24 cellular contexts compared by ENCODE assay signal in the genomic region with DNA sequence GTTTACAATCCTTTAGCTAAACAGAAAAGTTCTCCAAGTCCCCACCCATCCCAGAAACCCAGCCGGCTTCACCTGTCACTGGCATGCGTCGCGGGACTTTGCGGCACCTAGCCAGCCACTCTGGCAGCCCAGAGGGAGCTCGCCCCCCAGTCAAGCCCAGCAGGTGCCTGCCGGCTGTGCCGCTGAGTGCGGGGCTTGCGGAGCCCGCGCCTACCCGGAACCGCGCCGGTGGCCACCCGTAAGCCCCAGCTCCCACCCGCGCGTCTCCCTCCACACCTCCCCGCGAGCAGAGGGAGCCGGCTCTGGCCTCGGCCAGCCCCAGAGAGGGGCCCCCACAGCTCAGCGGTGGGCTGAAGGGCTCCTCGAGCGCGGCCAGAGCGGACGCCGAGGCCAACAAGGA.
"Had no signal": no experiment of that assay in that cellular context is flagged by ENCODE, and none has a peak within 500 bp of the region (broad histone marks: within the 10 kb centered on the region; RNA-seq: fewer than 3 reads in every experiment).

No MANE protein-coding gene starts in this region.

- H3K27me3 ChIP-seq: brain microvascular endothelial cell, dorsolateral prefrontal cortex had no signal

- DNase-seq: activated CD4-positive, alpha-beta memory T cell treated with anti-CD3 and anti-CD28 coated beads, Interleukin-2, amount 10 ng/mL, durations not matched to agents 7 days and 5 days; activated CD4-positive, alpha-beta T cell treated with anti-CD3 and anti-CD28 coated beads for 4 hours; activated CD4-positive, alpha-beta T cell treated with anti-CD3 and anti-CD28 coated beads, Interleukin-2, amount 10 ng/mL, durations not matched to agents 7 days and 5 days; activated CD4-positive, alpha-beta T cell treated with anti-CD3 and anti-CD28 coated beads, Interleukin-2, amount 50 U/mL, for 4 hours; activated CD4-positive, CD25-positive, alpha-beta regulatory T cell; activated CD4-positive, CD25-positive, alpha-beta regulatory T cell treated with anti-CD3 and anti-CD28 coated beads, Interleukin-2, amount 50 U/mL, for 72 hours; activated CD8-positive, alpha-beta memory T cell treated with anti-CD3 and anti-CD28 coated beads, Interleukin-2, amount 50 U/mL, for 48 hours; activated naive CD4-positive, alpha-beta T cell treated with anti-CD3 and anti-CD28 coated beads, Interleukin-2, amount 10 ng/mL, durations not matched to agents 7 days and 5 days; activated T-cell treated with anti-CD3 and anti-CD28 coated beads for 4 hours; activated T-cell treated with anti-CD3 and anti-CD28 coated beads, Interleukin-2, amount 50 U/mL, for 24 hours; activated T-cell treated with anti-CD3 and anti-CD28 coated beads, Interleukin-2, amount 50 U/mL, for 72 hours; amniotic stem cell; anterior cingulate cortex; brain microvascular endothelial cell; dorsolateral prefrontal cortex; effector memory CD4-positive, alpha-beta T cell; endodermal cell; foreskin fibroblast; T-helper 2 cell had no signal

- H3K27ac ChIP-seq: brain microvascular endothelial cell, coronary artery, dorsolateral prefrontal cortex had no signal

- H3K4me1 Mint-ChIP-seq: activated CD4-positive, alpha-beta memory T cell treated with anti-CD3 and anti-CD28 coated beads, Interleukin-2, amount 10 ng/mL, durations not matched to agents 7 days and 5 days; activated CD4-positive, alpha-beta T cell treated with anti-CD3 and anti-CD28 coated beads, Interleukin-2, amount 10 ng/mL, durations not matched to agents 7 days and 5 days; activated naive CD4-positive, alpha-beta T cell treated with anti-CD3 and anti-CD28 coated beads, Interleukin-2, amount 10 ng/mL, durations not matched to agents 7 days and 5 days; central memory CD8-positive, alpha-beta T cell had no signal

- H3K36me3 Mint-ChIP-seq: activated naive CD4-positive, alpha-beta T cell treated with anti-CD3 and anti-CD28 coated beads, Interleukin-2, amount 10 ng/mL, durations not matched to agents 7 days and 5 days; activated naive CD8-positive, alpha-beta T cell had no signal

- H3K4me3 Mint-ChIP-seq: activated CD4-positive, alpha-beta memory T cell treated with anti-CD3 and anti-CD28 coated beads, Interleukin-2, amount 10 ng/mL, durations not matched to agents 7 days and 5 days; activated CD4-positive, alpha-beta T cell treated with anti-CD3 and anti-CD28 coated beads, Interleukin-2, amount 10 ng/mL, durations not matched to agents 7 days and 5 days; activated naive CD4-positive, alpha-beta T cell treated with anti-CD3 and anti-CD28 coated beads, Interleukin-2, amount 10 ng/mL, durations not matched to agents 7 days and 5 days; activated naive CD8-positive, alpha-beta T cell; activated T-cell treated with anti-CD3 and anti-CD28 coated beads, Interleukin-2, amount 50 U/mL, for 24 hours; activated T-cell treated with anti-CD3 and anti-CD28 coated beads, Interleukin-2, amount 50 U/mL, for 72 hours; central memory CD8-positive, alpha-beta T cell; dendritic cell treated with granulocyte-macrophage colony-stimulating factor and Interleukin-4, amounts not matched to agents 40 ng/mL and 50 ng/mL, for 4 days; endodermal cell had no signal

- H3K9me3 Mint-ChIP-seq: activated CD4-positive, alpha-beta memory T cell treated with anti-CD3 and anti-CD28 coated beads, Interleukin-2, amount 10 ng/mL, durations not matched to agents 7 days and 5 days; activated CD4-positive, alpha-beta T cell treated with anti-CD3 and anti-CD28 coated beads, Interleukin-2, amount 10 ng/mL, durations not matched to agents 7 days and 5 days; activated T-cell treated with anti-CD3 and anti-CD28 coated beads, Interleukin-2, amount 50 U/mL, for 72 hours; central memory CD8-positive, alpha-beta T cell; dendritic cell treated with granulocyte-macrophage colony-stimulating factor and Interleukin-4, amounts not matched to agents 40 ng/mL and 50 ng/mL, for 4 days had no signal

- H3K36me3 ChIP-seq: brain microvascular endothelial cell had no signal

- ATAC-seq: activated T-cell treated with anti-CD3 and anti-CD28 coated beads, Interleukin-2, amount 50 U/mL, for 72 hours; esophagus mucosa had no signal

- H3K27ac Mint-ChIP-seq: activated CD4-positive, alpha-beta memory T cell treated with anti-CD3 and anti-CD28 coated beads, Interleukin-2, amount 10 ng/mL, durations not matched to agents 7 days and 5 days; activated CD4-positive, alpha-beta T cell treated with anti-CD3 and anti-CD28 coated beads, Interleukin-2, amount 10 ng/mL, durations not matched to agents 7 days and 5 days; activated naive CD4-positive, alpha-beta T cell treated with anti-CD3 and anti-CD28 coated beads, Interleukin-2, amount 10 ng/mL, durations not matched to agents 7 days and 5 days; activated naive CD8-positive, alpha-beta T cell; activated T-cell treated with anti-CD3 and anti-CD28 coated beads, Interleukin-2, amount 50 U/mL, for 24 hours; activated T-cell treated with anti-CD3 and anti-CD28 coated beads, Interleukin-2, amount 50 U/mL, for 72 hours; dendritic cell treated with granulocyte-macrophage colony-stimulating factor and Interleukin-4, amounts not matched to agents 40 ng/mL and 50 ng/mL, for 4 days; endodermal cell had no signal

- H3K27me3 Mint-ChIP-seq: activated CD4-positive, alpha-beta memory T cell treated with anti-CD3 and anti-CD28 coated beads, Interleukin-2, amount 10 ng/mL, durations not matched to agents 7 days and 5 days; activated CD4-positive, alpha-beta T cell treated with anti-CD3 and anti-CD28 coated beads, Interleukin-2, amount 10 ng/mL, durations not matched to agents 7 days and 5 days; activated naive CD4-positive, alpha-beta T cell treated with anti-CD3 and anti-CD28 coated beads, Interleukin-2, amount 10 ng/mL, durations not matched to agents 7 days and 5 days; central memory CD8-positive, alpha-beta T cell; dendritic cell treated with granulocyte-macrophage colony-stimulating factor and Interleukin-4, amounts not matched to agents 40 ng/mL and 50 ng/mL, for 4 days had no signal

- H3K4me3 ChIP-seq: coronary artery, dorsolateral prefrontal cortex had no signal
